Comparison of ENCODE assay signal across 22 cellular contexts in genomic region chr7:26306770-26307169, GRCh38. TPM values are rescaled to one million over a fixed set of nuclear protein-coding genes. Genes with fewer than 3 reads are reported as not detected.
DNase-seq lines count a peak whose midpoint lies in the region; ATAC-seq and TF ChIP-seq lines count a peak whose summit lies in the region.
"Had no signal": no experiment of that assay in that cellular context is flagged by ENCODE, and none has a peak within 500 bp of the region (broad histone marks: within the 10 kb centered on the region; RNA-seq: fewer than 3 reads in every experiment).

No MANE protein-coding gene starts in this region.

- H3K27ac Mint-ChIP-seq in memory B cell = peak overlapping the region; percentile 2
- H3K27ac Mint-ChIP-seq in CD8-positive, alpha-beta T cell = no peak overlapping the region
- H3K27ac Mint-ChIP-seq: activated CD4-positive, alpha-beta T cell treated with anti-CD3 and anti-CD28 coated beads for 36 hours; activated naive CD4-positive, alpha-beta T cell treated with anti-CD3 and anti-CD28 coated beads, Interleukin-2, amount 50 U/mL, for 24 hours; HFFc6; type B pancreatic cell had no signal

- peak overlapping the region; percentile 80 for H3K27ac ChIP-seq in HL-60 (replicated peaks)
- peak overlapping the region; percentile 85 for H3K27ac ChIP-seq in subcutaneous abdominal adipose tissue (ENCODE audit: low read depth, low read length)
- H3K27ac ChIP-seq in CD8-positive, alpha-beta T cell (ENCODE audit: low read depth, low read length) = no peak overlapping the region

- no peaks in the 10 kb centered on the region for H3K27me3 Mint-ChIP-seq in memory B cell
- H3K27me3 Mint-ChIP-seq in CD8-positive, alpha-beta T cell (ENCODE audit: low read depth) = no peaks in the 10 kb centered on the region
- H3K27me3 Mint-ChIP-seq: activated CD4-positive, alpha-beta T cell treated with anti-CD3 and anti-CD28 coated beads for 36 hours; activated naive CD4-positive, alpha-beta T cell treated with anti-CD3 and anti-CD28 coated beads, Interleukin-2, amount 50 U/mL, for 24 hours had no signal

- peaks cover 29% of the 10 kb centered on the region for H3K36me3 Mint-ChIP-seq in memory B cell
- H3K36me3 Mint-ChIP-seq in CD8-positive, alpha-beta T cell = peaks cover 27% of the 10 kb centered on the region
- H3K36me3 Mint-ChIP-seq: activated naive CD4-positive, alpha-beta T cell treated with anti-CD3 and anti-CD28 coated beads, Interleukin-2, amount 50 U/mL, for 24 hours; type B pancreatic cell had no signal

- H3K4me3 ChIP-seq in HL-60 (replicated peaks; ENCODE audit: insufficient read depth, low read length) (no peak overlapping the region), subcutaneous abdominal adipose tissue (ENCODE audit: low read depth in 1 of 5, low read length in 5 of 5) (peak overlapping the region in 1 of 5 donors; percentile 9)
- no peak overlapping the region for H3K4me3 ChIP-seq in CD8-positive, alpha-beta T cell (ENCODE audit: low read depth, low read length)
- H3K4me3 ChIP-seq: body of pancreas, heart left ventricle had no signal

- H3K9ac ChIP-seq in subcutaneous abdominal adipose tissue (ENCODE audit: low read length in 5 of 5) = peak overlapping the region; percentile 27 to 77 (median 55)

- intact Hi-C loops in head of caudate nucleus (cut with DNase I) = no loop called here
- intact Hi-C loops in CD8-positive, alpha-beta T cell (cut with DNase I, micrococcal nuclease) = no loop called here

- H3K27me3 ChIP-seq in HL-60 (ENCODE audit: insufficient read depth, poor library complexity, severe bottlenecking) (no peaks in the 10 kb centered on the region), subcutaneous abdominal adipose tissue (ENCODE audit: control insufficient read depth in 5 of 5, insufficient read depth in 4 of 5, low read length in 5 of 5) (no peaks in the 10 kb centered on the region)
- H3K27me3 ChIP-seq in CD8-positive, alpha-beta T cell (ENCODE audit: insufficient read depth, low read length) = no peaks in the 10 kb centered on the region
- H3K27me3 ChIP-seq: body of pancreas had no signal

- peaks cover 38% of the 10 kb centered on the region for H3K4me1 Mint-ChIP-seq in memory B cell
- peaks cover 11% of the 10 kb centered on the region for H3K4me1 Mint-ChIP-seq in CD8-positive, alpha-beta T cell (ENCODE audit: low read depth)

- peaks cover 4 to 42% (median 18%) of the 10 kb centered on the region in 5 donors for H3K4me1 ChIP-seq in subcutaneous abdominal adipose tissue (ENCODE audit: control insufficient read depth in 5 of 5, insufficient read depth in 5 of 5, low read length in 5 of 5)
- H3K4me1 ChIP-seq in CD8-positive, alpha-beta T cell (ENCODE audit: insufficient read depth, low read length) = peaks cover 8% of the 10 kb centered on the region
- H3K4me1 ChIP-seq: Caco-2 had no signal

- CTCF ChIA-PET in CD8-positive, alpha-beta T cell (lab: Charles Lee) = interaction anchor here (0.9 kb wide), 1 partner anchor 63 kb away, joined by 3 read pairs; no protein-coding TSS in a partner anchor

- no peaks in the 10 kb centered on the region for H3K9me3 ChIP-seq in subcutaneous abdominal adipose tissue (ENCODE audit: control insufficient read depth in 5 of 5, low read length in 5 of 5)
- H3K9me3 ChIP-seq in CD8-positive, alpha-beta T cell (ENCODE audit: low read length) = no peaks in the 10 kb centered on the region
- H3K9me3 ChIP-seq: body of pancreas, Caco-2, heart left ventricle had no signal

- no peak for TF ChIP-seq CTCF in HL-60 (IDR thresholded peaks at IDR 0.05; ENCODE audit: insufficient read depth, low read length)
- TF ChIP-seq CTCF in CD8-positive, alpha-beta T cell (IDR thresholded peaks at IDR 0.05) = no peak

- H3K4me3 Mint-ChIP-seq in memory B cell = no peak overlapping the region
- H3K4me3 Mint-ChIP-seq in CD8-positive, alpha-beta T cell = no peak overlapping the region
- H3K4me3 Mint-ChIP-seq: activated CD4-positive, alpha-beta T cell treated with anti-CD3 and anti-CD28 coated beads for 36 hours; activated naive CD4-positive, alpha-beta T cell treated with anti-CD3 and anti-CD28 coated beads, Interleukin-2, amount 50 U/mL, for 24 hours; HFFc6; type B pancreatic cell had no signal

- no peaks in the 10 kb centered on the region for H3K9me3 Mint-ChIP-seq in memory B cell
- H3K9me3 Mint-ChIP-seq in CD8-positive, alpha-beta T cell = no peaks in the 10 kb centered on the region
- H3K9me3 Mint-ChIP-seq: activated naive CD4-positive, alpha-beta T cell treated with anti-CD3 and anti-CD28 coated beads, Interleukin-2, amount 50 U/mL, for 24 hours; HFFc6; type B pancreatic cell had no signal

- ATAC-seq in memory B cell (ENCODE audit: low read depth) = no peak
- ATAC-seq in CD8-positive, alpha-beta T cell = no peak
- ATAC-seq: activated CD4-positive, alpha-beta T cell treated with anti-CD3 and anti-CD28 coated beads for 36 hours; body of pancreas; left ventricle myocardium superior had no signal

- no peaks in the 10 kb centered on the region for H3K36me3 ChIP-seq in subcutaneous abdominal adipose tissue (ENCODE audit: control insufficient read depth in 5 of 5, insufficient read depth in 5 of 5, low read length in 5 of 5)
- no peaks in the 10 kb centered on the region for H3K36me3 ChIP-seq in CD8-positive, alpha-beta T cell (ENCODE audit: insufficient read depth, low read length)
- H3K36me3 ChIP-seq: heart left ventricle had no signal

- DNase-seq in HL-60 (ENCODE audit: low read depth in 1 of 2, low spot score in 1 of 2) (no peak), amniotic epithelial cell (ENCODE audit: low read depth) (peak; percentile 26), memory B cell (ENCODE audit: low spot score in 2 of 2) (no peak), head of caudate nucleus (no peak), NCI-H1417 (lab: John Stamatoyannopoulos, UW) (no peak), SK-N-DZ (ENCODE audit: low spot score) (no peak)
- no peak for DNase-seq in CD8-positive, alpha-beta T cell
- DNase-seq: activated CD4-positive, alpha-beta T cell treated with anti-CD3 and anti-CD28 coated beads for 36 hours; activated T-cell treated with anti-CD3 and anti-CD28 coated beads, Interleukin-2, amount 50 U/mL, for 48 hours; Caco-2; heart left ventricle; HFFc6; left ventricle myocardium superior; NCI-H1694 treated with DMSO at 0.1 percent for 48 hours; NCI-H82; SHP77 treated with DMSO at 0.1 percent for 48 hours; stimulated activated naive CD4-positive, alpha-beta T cell had no signal

- POLR2A ChIA-PET in CD8-positive, alpha-beta T cell (lab: Charles Lee) = no interaction called here

RNA-seq across cellular contexts. Expression of gene SNX10, which starts 15.1 kb away (rescaled TPM):
- polyA plus RNA-seq in SK-N-DZ (2014; cell fraction: cytosol; rRNA removed) = 1.2 and 3.1 TPM in 2 replicates
- 1.6 TPM in 2 replicates for polyA plus RNA-seq in SK-N-DZ (2014; cell fraction: nucleus; rRNA removed)
- total RNA-seq in CD8-positive, alpha-beta T cell = 1 to 10 TPM; 3.9 to 7.0 TPM
- total RNA-seq: HFFc6, osteocyte had no signal
